In the genomic region with DNA sequence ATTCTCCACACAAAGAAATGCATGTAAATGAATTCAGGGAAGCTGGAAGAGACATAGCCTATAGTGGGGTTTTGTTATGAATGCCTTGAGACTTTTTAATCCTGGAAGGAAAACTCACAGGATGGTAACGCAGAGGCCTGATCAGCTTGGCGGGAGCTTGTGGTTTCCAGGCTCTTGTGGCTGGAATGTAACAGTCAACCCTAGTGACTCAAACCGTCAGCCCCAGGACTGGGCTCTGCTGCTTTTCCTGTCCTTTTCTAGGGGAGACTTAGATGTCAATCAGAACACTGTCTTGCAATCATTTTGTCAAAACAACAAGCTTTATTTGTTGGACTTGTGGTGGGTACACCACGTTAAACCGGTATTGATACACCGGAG, we compare ENCODE assay signal across 8 cellular contexts. TPM values are rescaled to one million over a fixed set of nuclear protein-coding genes. Genes with fewer than 3 reads are reported as not detected.
DNase-seq lines count a peak whose midpoint lies in the region; ATAC-seq and TF ChIP-seq lines count a peak whose summit lies in the region.
"Had no signal": no experiment of that assay in that cellular context is flagged by ENCODE, and none has a peak within 500 bp of the region (broad histone marks: within the 10 kb centered on the region; RNA-seq: fewer than 3 reads in every experiment).

No MANE protein-coding gene starts in this region.

- peak overlapping the region; percentile 66 for H2AK5ac ChIP-seq in IMR-90 (ENCODE audit: low read depth, low read length)

- POLR2A ChIA-PET in IMR-90 (lab: Charles Lee; ENCODE audit: unreplicated experiment) = no interaction called here

- no peak overlapping the region; the same call in 1 of the 2 replicates for H3K23ac ChIP-seq in IMR-90 (ENCODE audit: low read depth, low read length)

- dilution Hi-C loops in IMR-90 (cut with HindIII; ENCODE audit: low sequenced_read_pairs, unreplicated experiment) = no loop called here

- H2BK5ac ChIP-seq in IMR-90 (ENCODE audit: low read depth, low read length, poor library complexity, severe bottlenecking) = peak overlapping the region; percentile 58

- CTCF ChIA-PET in IMR-90 (lab: Yijun Ruan, JAX) = interaction anchor here (0.6 to 1.3 kb wide), 7 partner anchors 9 to 125 kb away, joined by 3 to 4 read pairs (median 3); no protein-coding TSS in a partner anchor

- DNase-seq in IMR-90 (peak; percentile 86), astrocyte of the spinal cord (ENCODE audit: low read depth, low spot score) (peak; percentile 84), kidney glomerular epithelial cell (lab: John Stamatoyannopoulos, UW) (peak; percentile 29), transverse colon (no peak), NCI-H446 (lab: John Stamatoyannopoulos, UW) (no peak), NCI-H2171 treated with DMSO at 0.1 percent for 48 hours (lab: John Stamatoyannopoulos, UW) (no peak)

- H3K9me3 ChIP-seq in IMR-90 (ENCODE audit: control insufficient read depth, insufficient read depth, low read length) (no peaks in the 10 kb centered on the region), transverse colon (no peaks in the 10 kb centered on the region)

- TF ChIP-seq EP300 in transverse colon (IDR thresholded peaks at IDR 0.05; ENCODE audit: low read depth) = no peak

- in situ Hi-C loops in IMR-90 (cut with MboI; ENCODE audit: low sequenced_read_pairs) = no loop called here
- in situ Hi-C loops in astrocyte of the spinal cord (cut with HindIII; ENCODE audit: low sequenced_read_pairs) = no loop called here
- in situ Hi-C loops in transverse colon (cut with MboI; ENCODE audit: low pct_ligation_motif_present in 1 of 4, low pct_unique_long_range_greater_than_20kb in 1 of 4, low sequenced_read_pairs in 3 of 4) = loop anchor here in 2 of 4 donors (25.0 kb wide), 1 partner anchor 120 kb away; no protein-coding TSS in a partner anchor

- H4K5ac ChIP-seq in IMR-90 (ENCODE audit: low read depth, low read length) = 0 out of 2 replicates have a peak overlapping the region, but pooled peaks have one; percentile 13

- H2BK120ac ChIP-seq in IMR-90 (ENCODE audit: low read depth, low read length) = peak overlapping the region; percentile 64

- ATAC-seq in IMR-90 (ENCODE audit: low read depth) (peak; percentile 76), GM18868 (IDR thresholded peaks at IDR 0.05; ENCODE audit: unreplicated experiment) (no peak)

- intact Hi-C loops in IMR-90 (cut with micrococcal nuclease) (loop anchor here (10.0 kb wide), 2 partner anchors 78 to 208 kb away; a partner anchor contains a TSS), transverse colon (cut with DNase I; ENCODE audit: low total_unique reads) (no loop called here)

- H3K18ac ChIP-seq in IMR-90 (ENCODE audit: low read depth, low read length) = 0 out of 2 replicates have a peak overlapping the region, but pooled peaks have one; percentile 45

- TF ChIP-seq CTCF in IMR-90 (conservative IDR thresholded peaks at IDR 0.05; ENCODE audit: low read depth, low read length) (peak; percentile 63), astrocyte of the spinal cord (IDR thresholded peaks at IDR 0.05; ENCODE audit: low read depth, low read length) (peak; percentile 53), transverse colon (IDR thresholded peaks at IDR 0.05) (no peak)

- H3K56ac ChIP-seq in IMR-90 (ENCODE audit: extremely low read depth, insufficient read depth, low read length) = peak overlapping the region; percentile 40

- peak overlapping the region; percentile 19 for H3K27ac ChIP-seq in IMR-90 (ENCODE audit: insufficient read depth, low read length)
- H3K27ac ChIP-seq in transverse colon = peak overlapping the region; percentile 29 to 45 (median 32)

- peaks cover 14% of the 10 kb centered on the region for H3K9me1 ChIP-seq in IMR-90 (ENCODE audit: insufficient read depth, low read length)

- no peak overlapping the region for H2AK9ac ChIP-seq in IMR-90 (replicated peaks; ENCODE audit: low read depth, low read length, poor library complexity)

- peak overlapping the region; percentile 57; the same call in 1 of the 2 replicates for H3K14ac ChIP-seq in IMR-90 (replicated peaks; ENCODE audit: low read depth, low read length)

- H2BK20ac ChIP-seq in IMR-90 (ENCODE audit: low read depth, low read length) = peak overlapping the region; percentile 75

- H3K36me3 ChIP-seq in IMR-90 (ENCODE audit: control insufficient read depth, insufficient read depth, low read length) = no peaks in the 10 kb centered on the region
- H3K36me3 ChIP-seq in transverse colon = no peaks in the 10 kb centered on the region

- peak overlapping the region; percentile 76 for H4K91ac ChIP-seq in IMR-90 (ENCODE audit: insufficient read depth, low read depth, low read length)

- peak overlapping the region; percentile 79; the same call in 1 of the 2 replicates for H3K4ac ChIP-seq in IMR-90 (ENCODE audit: low read depth, low read length)

- no peaks in the 10 kb centered on the region for H3K27me3 ChIP-seq in IMR-90 (ENCODE audit: control insufficient read depth, insufficient read depth, low read length)
- H3K27me3 ChIP-seq in transverse colon = no peaks in the 10 kb centered on the region

- TF ChIP-seq RAD21 in IMR-90 (IDR thresholded peaks at IDR 0.05; ENCODE audit: low read length) = peak; percentile 50

- H4K8ac ChIP-seq in IMR-90 (ENCODE audit: low read depth in 2 of 2, low read length in 2 of 2) = no peak overlapping the region; a peak in 1 of 4 replicates

- H2BK15ac ChIP-seq in IMR-90 (ENCODE audit: low read depth, low read length) = peak overlapping the region; percentile 71; the same call in 2 of the 3 replicates

- peak overlapping the region; percentile 9; the same call in 1 of the 2 replicates for H3K9ac ChIP-seq in IMR-90 (ENCODE audit: low read depth, low read length)

- peaks cover 15% of the 10 kb centered on the region for H3K4me1 ChIP-seq in IMR-90 (ENCODE audit: control insufficient read depth, insufficient read depth, low read length)
- H3K4me1 ChIP-seq in transverse colon = peaks cover 0 to 14% (median 0%) of the 10 kb centered on the region in 4 donors

- H4K20me1 ChIP-seq in IMR-90 (ENCODE audit: insufficient read depth, low read length) = no peaks in the 10 kb centered on the region

- no peak for TF ChIP-seq POLR2A in IMR-90 (IDR thresholded peaks at IDR 0.05; ENCODE audit: low read depth, low read length)
- TF ChIP-seq POLR2A in transverse colon (IDR thresholded peaks at IDR 0.05) = no peak

- BruUV-seq in IMR-90 (replicated peaks; lab: Mats Ljungman, UMichigan) = no TSS peak

- WGBS in IMR-90 (ENCODE audit: extremely low coverage in 2 of 2, insufficient read length in 1 of 2), 2 experiments = 38% methylated on average over 4 of the region's 6 CpGs; no CpG with 5 or more reads in 1 of the 2 experiments
- WGBS in transverse colon (ENCODE audit: low coverage in 1 of 2), 2 donors = 73% methylated on average over 6 of the region's 6 CpGs; no CpG with 5 or more reads in 1 of the 2 donors

- no peak overlapping the region for H3K4me3 ChIP-seq in IMR-90 (ENCODE audit: insufficient read depth, low read depth, low read length)
- no peak overlapping the region for H3K4me3 ChIP-seq in astrocyte of the spinal cord (ENCODE audit: low read depth, low read length)
- H3K4me3 ChIP-seq in transverse colon = no peak overlapping the region

- H2AFZ ChIP-seq in IMR-90 (replicated peaks; ENCODE audit: low read length, poor library complexity) = peak overlapping the region; percentile 75

- no peak overlapping the region for H3K4me2 ChIP-seq in IMR-90 (ENCODE audit: low read depth, low read length)

- no peaks in the 10 kb centered on the region for H3K79me1 ChIP-seq in IMR-90 (ENCODE audit: low read depth in 1 of 2, low read length in 2 of 2)

TF ChIP-seq in IMR-90, 13 proteins besides CTCF, POLR2A, EP300 and RAD21 (continues in another document):
- TF ChIP-seq FOS (IDR thresholded peaks at IDR 0.05; ENCODE audit: low read depth, low read length) (peak; percentile 27; the same call in 1 of the 2 replicates), CEBPB (IDR thresholded peaks at IDR 0.05; ENCODE audit: low read depth, low read length) (no peak), BHLHE40 (IDR thresholded peaks at IDR 0.05; ENCODE audit: low read depth, low read length) (no peak), SMC3 (IDR thresholded peaks at IDR 0.05; ENCODE audit: low read depth, low read length) (peak; percentile 36; the same call in 1 of the 2 replicates), MAZ (IDR thresholded peaks at IDR 0.05; ENCODE audit: borderline replicate concordance, low read depth, low read length) (0 out of 2 replicates have a peak, but pooled peaks have one; percentile 33), NFE2L2 (IDR thresholded peaks at IDR 0.05; ENCODE audit: low read depth, low read length) (no peak), RCOR1 (IDR thresholded peaks at IDR 0.05; ENCODE audit: insufficient replicate concordance, low read length) (no peak), MAFK (IDR thresholded peaks at IDR 0.05; ENCODE audit: low read depth, low read length) (no peak), CHD1 (IDR thresholded peaks at IDR 0.05; ENCODE audit: low read depth, low read length) (no peak), MXI1 (IDR thresholded peaks at IDR 0.05; ENCODE audit: borderline replicate concordance, low read depth, low read length) (no peak), RFX5 (IDR thresholded peaks at IDR 0.05; ENCODE audit: low read depth, low read length) (no peak)
- TF ChIP-seq, protein P1, sequence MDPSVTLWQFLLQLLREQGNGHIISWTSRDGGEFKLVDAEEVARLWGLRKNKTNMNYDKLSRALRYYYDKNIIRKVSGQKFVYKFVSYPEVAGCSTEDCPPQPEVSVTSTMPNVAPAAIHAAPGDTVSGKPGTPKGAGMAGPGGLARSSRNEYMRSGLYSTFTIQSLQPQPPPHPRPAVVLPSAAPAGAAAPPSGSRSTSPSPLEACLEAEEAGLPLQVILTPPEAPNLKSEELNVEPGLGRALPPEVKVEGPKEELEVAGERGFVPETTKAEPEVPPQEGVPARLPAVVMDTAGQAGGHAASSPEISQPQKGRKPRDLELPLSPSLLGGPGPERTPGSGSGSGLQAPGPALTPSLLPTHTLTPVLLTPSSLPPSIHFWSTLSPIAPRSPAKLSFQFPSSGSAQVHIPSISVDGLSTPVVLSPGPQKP (IDR thresholded peaks at IDR 0.05; ENCODE audit: borderline replicate concordance, low read depth, low read length) = no peak

RNA-seq across cellular contexts. Expression of a gene that starts 34.9 kb away (rescaled TPM):
- not detected in 2 replicates for total RNA-seq in IMR-90 (2012; rRNA removed)
- polyA plus RNA-seq in IMR-90 (2012; rRNA removed) = not detected in 2 replicates
- not detected in 2 replicates for polyA plus RNA-seq in IMR-90 (2012; cell fraction: cytosol; rRNA removed)
- polyA plus RNA-seq in IMR-90 (2012; cell fraction: nucleus; rRNA removed; ENCODE audit: low replicate concordance) = 0.34 and 0.83 TPM in 2 replicates
- not detected for total RNA-seq in transverse colon
- polyA plus RNA-seq: keratinocyte had no signal

RNA-seq across cellular contexts. Expression of a gene that starts 46.6 kb away (rescaled TPM):
- total RNA-seq in IMR-90 (2012; rRNA removed) = not detected in 2 replicates
- polyA plus RNA-seq in IMR-90 (2012; rRNA removed) = not detected in 2 replicates
- not detected in 2 replicates for polyA plus RNA-seq in IMR-90 (2012; cell fraction: cytosol; rRNA removed)
- polyA plus RNA-seq in IMR-90 (2012; cell fraction: nucleus; rRNA removed; ENCODE audit: low replicate concordance) = not detected in 2 replicates
- total RNA-seq in transverse colon = 10 to 100 TPM; 35.4 to 86.4 (median 47.7) TPM
- polyA plus RNA-seq: keratinocyte had no signal

Comparison
In these comparisons a context has a peak if more than half of its experiments do, and no peak if none do; other contexts are left out.
1. DNase-seq: peak in IMR-90 (single experiment), astrocyte of the spinal cord (single experiment) and kidney glomerular epithelial cell (single experiment); none in transverse colon (single experiment), NCI-H446 (0 of 2) and NCI-H2171 treated with DMSO at 0.1 percent for 48 hours (single experiment).
2. CTCF ChIP-seq: peak in IMR-90 (single experiment) and astrocyte of the spinal cord (single experiment); none in transverse colon (0 of 5).
3. RNA of a gene that starts 46.6 kb away (total RNA-seq): 35.4 to 86.4 TPM in transverse colon; not detected in IMR-90; every median in the first group is over 10 times any median in the second.